ENCODE assay signal across 8 cellular contexts in genomic region chr6:90080876-90081464, GRCh38.
DNase-seq lines count a peak whose midpoint lies in the region; ATAC-seq and TF ChIP-seq lines count a peak whose summit lies in the region.

No MANE protein-coding gene starts in this region.

- H3K4me1 ChIP-seq in left lung = no peaks in the 10 kb centered on the region
- no peaks in the 10 kb centered on the region for H3K4me1 ChIP-seq in HAP-1

- no peaks in the 10 kb centered on the region for H3K9me3 ChIP-seq in left lung
- no peaks in the 10 kb centered on the region for H3K9me3 ChIP-seq in HAP-1

- intact Hi-C loops in left lung (cut with DNase I) = no loop called here
- intact Hi-C loops in Right ventricle myocardium superior (cut with DNase I) = no loop called here

- H3K27ac ChIP-seq in left lung = no peak overlapping the region

- in situ Hi-C loops in HAP-1 (cut with MboI; ENCODE audit: low sequenced_read_pairs) = no loop called here

- H3K36me3 ChIP-seq in left lung (no peaks in the 10 kb centered on the region), HAP-1 (replicated peaks) (no peaks in the 10 kb centered on the region)

- H3K27me3 ChIP-seq in left lung (no peaks in the 10 kb centered on the region), HAP-1 (ENCODE audit: low read depth) (peaks cover 7% of the 10 kb centered on the region; the same call in 1 of the 2 replicates)

- DNase-seq in activated CD4-positive, alpha-beta T cell treated with anti-CD3 and anti-CD28 coated beads, Interleukin-2, amount 50 U/mL, for 1 hour = peak; percentile 59
- peak; percentile 62 for DNase-seq in pons (ENCODE audit: low spot score)
- DNase-seq in left lung = no peak
- DNase-seq in HAP-1 (ENCODE audit: low spot score in 2 of 2) = no peak
- DNase-seq in Right ventricle myocardium superior = no peak
- no peak for DNase-seq in NCI-H345 (lab: John Stamatoyannopoulos, UW)

- ATAC-seq in GM18873 (IDR thresholded peaks at IDR 0.05; ENCODE audit: low FRiP score, unreplicated experiment) (peak; percentile 85), HG03095 (IDR thresholded peaks at IDR 0.05; ENCODE audit: unreplicated experiment) (peak; percentile 76), left lung (no peak), Right ventricle myocardium superior (ENCODE audit: poor library complexity) (no peak)

- H3K4me3 ChIP-seq in left lung = no peak overlapping the region
- H3K4me3 ChIP-seq in HAP-1 = no peak overlapping the region

- no peak for TF ChIP-seq CTCF in left lung (IDR thresholded peaks at IDR 0.05)

Comparison
In these comparisons a context has a peak if more than half of its experiments do, and no peak if none do; other contexts are left out.
1. ATAC-seq: peak in GM18873 (single experiment) and HG03095 (single experiment); none in left lung (single experiment) and Right ventricle myocardium superior (single experiment).
2. DNase-seq: peak in activated CD4-positive, alpha-beta T cell treated with anti-CD3 and anti-CD28 coated beads, Interleukin-2, amount 50 U/mL, for 1 hour (single experiment) and pons (single experiment); none in left lung (0 of 2), HAP-1 (0 of 2), Right ventricle myocardium superior (single experiment) and NCI-H345 (single experiment).